ENCODE assay signal across 21 cellular contexts in genomic region chr2:207777124-207777523, GRCh38. TPM values are rescaled to one million over a fixed set of nuclear protein-coding genes. Genes with fewer than 3 reads are reported as not detected.
DNase-seq lines count a peak whose midpoint lies in the region; ATAC-seq and TF ChIP-seq lines count a peak whose summit lies in the region.
"Had no signal": no experiment of that assay in that cellular context is flagged by ENCODE, and none has a peak within 500 bp of the region (broad histone marks: within the 10 kb centered on the region; RNA-seq: fewer than 3 reads in every experiment).

No MANE protein-coding gene starts in this region.

- H3K27me3 Mint-ChIP-seq in endodermal cell (ENCODE audit: insufficient read depth), result no peaks in the 10 kb centered on the region
- peaks cover 0 to 5% of the 10 kb centered on the region in 2 donors for H3K27me3 Mint-ChIP-seq in natural killer cell (ENCODE audit: low read depth in 2 of 2)

- TF ChIP-seq CTCF in right atrium auricular region (IDR thresholded peaks at IDR 0.05) (no peak), heart right ventricle (IDR thresholded peaks at IDR 0.05) (no peak), endodermal cell (conservative IDR thresholded peaks at IDR 0.05) (no peak), colonic mucosa (IDR thresholded peaks at IDR 0.05) (no peak), natural killer cell (IDR thresholded peaks at IDR 0.05) (no peak)

- H3K4me1 Mint-ChIP-seq in endodermal cell, result peaks cover 37% of the 10 kb centered on the region
- H3K4me1 Mint-ChIP-seq in natural killer cell, result no peaks in the 10 kb centered on the region

- peak; percentile 21 for DNase-seq in right atrium auricular region (ENCODE audit: low spot score)
- DNase-seq in heart right ventricle, result no peak
- DNase-seq in NCI-H69 (lab: John Stamatoyannopoulos, UW), result peak; percentile 69
- peak; percentile 37 for DNase-seq in endodermal cell
- no peak for DNase-seq in colonic mucosa
- no peak for DNase-seq in natural killer cell
- no peak for DNase-seq in NCI-H345 treated with DMSO at 0.1 percent for 48 hours (lab: John Stamatoyannopoulos, UW; ENCODE audit: unreplicated experiment)
- DNase-seq: DMS53, EL, GDM1, HCEC 1CT, KBM-7, MV-4-11, NCI-H2029, NCI-H2227 treated with DMSO at 0.1 percent for 48 hours, NCI-H510A treated with DMSO at 0.1 percent for 48 hours, NCI-H82, SHP77 had no signal

- H3K27ac Mint-ChIP-seq in endodermal cell (peak overlapping the region; percentile 15), natural killer cell (no peak overlapping the region)

- H3K9me3 Mint-ChIP-seq in endodermal cell (no peaks in the 10 kb centered on the region), natural killer cell (no peaks in the 10 kb centered on the region)

- 92 to 96% methylated on average over 6 of the region's 6 CpGs for WGBS in heart right ventricle, 2 donors
- 91 to 93% methylated on average over 3 to 6 of the region's 6 CpGs for WGBS in endodermal cell (ENCODE audit: insufficient coverage in 1 of 2, insufficient read length in 1 of 2), 2 experiments

- H3K27me3 ChIP-seq in right atrium auricular region, result no peaks in the 10 kb centered on the region
- no peaks in the 10 kb centered on the region for H3K27me3 ChIP-seq in heart right ventricle
- H3K27me3 ChIP-seq in endodermal cell (ENCODE audit: control insufficient read depth, insufficient read depth, low read length, poor library complexity, severe bottlenecking), result no peaks in the 10 kb centered on the region
- H3K27me3 ChIP-seq in colonic mucosa, result no peaks in the 10 kb centered on the region

- H3K36me3 Mint-ChIP-seq in endodermal cell (ENCODE audit: low read depth), result no peaks in the 10 kb centered on the region
- H3K36me3 Mint-ChIP-seq in natural killer cell, result no peaks in the 10 kb centered on the region

- H3K9ac ChIP-seq in endodermal cell (ENCODE audit: extremely low read depth, low read length, poor library complexity, severe bottlenecking), result no peak overlapping the region
- no peak overlapping the region for H3K9ac ChIP-seq in colonic mucosa (ENCODE audit: low read depth in 2 of 2, low read length in 2 of 2)

- H3K4me3 Mint-ChIP-seq in endodermal cell, result no peak overlapping the region
- H3K4me3 Mint-ChIP-seq in natural killer cell, result no peak overlapping the region

- H3K9me3 ChIP-seq in right atrium auricular region, result no peaks in the 10 kb centered on the region
- H3K9me3 ChIP-seq in heart right ventricle, result no peaks in the 10 kb centered on the region
- no peaks in the 10 kb centered on the region for H3K9me3 ChIP-seq in endodermal cell (ENCODE audit: control insufficient read depth, low read length)
- H3K9me3 ChIP-seq in colonic mucosa, result no peaks in the 10 kb centered on the region

- no peak overlapping the region for H3K27ac ChIP-seq in right atrium auricular region
- no peak overlapping the region for H3K27ac ChIP-seq in heart right ventricle
- no peak overlapping the region for H3K27ac ChIP-seq in endodermal cell (ENCODE audit: low read depth, low read length)
- H3K27ac ChIP-seq in colonic mucosa, result no peak overlapping the region
- H3K27ac ChIP-seq: RWPE1 had no signal

- H3K4me1 ChIP-seq in right atrium auricular region (no peaks in the 10 kb centered on the region), heart right ventricle (peaks cover 0 to 7% (median 0%) of the 10 kb centered on the region in 9 donors), endodermal cell (ENCODE audit: control insufficient read depth, insufficient read depth, low read length) (peaks cover 4% of the 10 kb centered on the region), colonic mucosa (no peaks in the 10 kb centered on the region)

- ATAC-seq in heart right ventricle (no peak), natural killer cell (no peak)
- ATAC-seq: GM12878, Panc1 had no signal

- no peak overlapping the region for H3K4me3 ChIP-seq in right atrium auricular region
- no peak overlapping the region for H3K4me3 ChIP-seq in heart right ventricle
- no peak overlapping the region for H3K4me3 ChIP-seq in endodermal cell (ENCODE audit: low read length)
- no peak overlapping the region for H3K4me3 ChIP-seq in colonic mucosa
- H3K4me3 ChIP-seq: GM12878 had no signal

- H3K36me3 ChIP-seq in right atrium auricular region, result no peaks in the 10 kb centered on the region
- H3K36me3 ChIP-seq in heart right ventricle, result no peaks in the 10 kb centered on the region
- H3K36me3 ChIP-seq in endodermal cell (ENCODE audit: control insufficient read depth, insufficient read depth, low read length), result no peaks in the 10 kb centered on the region
- no peaks in the 10 kb centered on the region for H3K36me3 ChIP-seq in colonic mucosa

- intact Hi-C loops in heart right ventricle (cut with DNase I) (no loop called here), colonic mucosa (cut with DNase I) (no loop called here), natural killer cell (cut with micrococcal nuclease) (no loop called here)

RNA-seq across cellular contexts. Expression of gene FZD5, which starts 7.4 kb away (rescaled TPM):
- total RNA-seq in right atrium auricular region, result 1 to 10 TPM; 3.4 to 6.4 TPM
- 1 to 10 TPM; 3.0 to 5.7 (median 5.0) TPM for total RNA-seq in heart right ventricle
- polyA plus RNA-seq in heart right ventricle, result 1 to 10 TPM; 1.0 to 1.9 TPM
- total RNA-seq in endodermal cell, result 1,000 to 10,000 TPM; 1,055 to 1,188 TPM
- polyA plus RNA-seq in endodermal cell (2013, experiment 1 of 2), result 95.5 TPM
- 122 TPM for polyA plus RNA-seq in endodermal cell (2013, experiment 2 of 2)
- total RNA-seq in colonic mucosa, result 100 to 1,000 TPM; 103 to 119 TPM
- total RNA-seq in natural killer cell, result 1 to 10 TPM in 1 of 3 donors, under 1 TPM in 2; 0.38 to 1.0 (median 0.42) TPM

Comparison
In these comparisons a context has a peak if more than half of its experiments do, and no peak if none do; other contexts are left out.
1. DNase-seq: peak in right atrium auricular region (single experiment), NCI-H69 (single experiment) and endodermal cell (single experiment); none in heart right ventricle (0 of 2), colonic mucosa (single experiment), natural killer cell (single experiment) and NCI-H345 treated with DMSO at 0.1 percent for 48 hours (single experiment).
2. RNA of gene FZD5, which starts 7.4 kb away (total RNA-seq): 1,055 to 1,188 TPM in endodermal cell and 103 to 119 TPM in colonic mucosa; 3.4 to 6.4 TPM in right atrium auricular region, 3.0 to 5.7 TPM in heart right ventricle and 0.38 to 1.0 TPM in natural killer cell; every median in the first group is over 10 times any median in the second.